ENCODE assay signal across 23 cellular contexts in genomic region chr6:162100091-162100490, GRCh38.
DNase-seq lines count a peak whose midpoint lies in the region; ATAC-seq and TF ChIP-seq lines count a peak whose summit lies in the region.
"Had no signal": no experiment of that assay in that cellular context is flagged by ENCODE, and none has a peak within 500 bp of the region (broad histone marks: within the 10 kb centered on the region; RNA-seq: fewer than 3 reads in every experiment).

No MANE protein-coding gene starts in this region.

- no peak for TF ChIP-seq CTCF in colonic mucosa (IDR thresholded peaks at IDR 0.05)

- no peaks in the 10 kb centered on the region for H3K4me1 ChIP-seq in colonic mucosa
- H3K4me1 ChIP-seq: BE2C had no signal

- H3K27me3 Mint-ChIP-seq in activated naive CD4-positive, alpha-beta T cell treated with anti-CD3 and anti-CD28 coated beads, Interleukin-2, amount 50 U/mL, for 24 hours, result no peaks in the 10 kb centered on the region
- H3K27me3 Mint-ChIP-seq in activated naive CD8-positive, alpha-beta T cell treated with anti-CD3 and anti-CD28 coated beads, Interleukin-2, amount 50 U/mL, for 24 hours, result no peaks in the 10 kb centered on the region
- H3K27me3 Mint-ChIP-seq in stimulated activated naive CD8-positive, alpha-beta T cell treated with anti-CD3 and anti-CD28 coated beads, Interleukin-15, amount 100 ng/mL, for 72 hours, result no peaks in the 10 kb centered on the region
- H3K27me3 Mint-ChIP-seq: activated naive CD8-positive, alpha-beta T cell; stimulated activated naive B cell treated with anti-CD40 and anti-IgM and Interleukin-4, amounts not matched to agents 10 μg/mL and 1 μg/mL and 100 μg/mL, for 72 hours had no signal

- H3K27ac ChIP-seq in colonic mucosa, result no peak overlapping the region
- H3K27ac ChIP-seq: PC-9, thoracic aorta had no signal

- H3K4me3 ChIP-seq in colonic mucosa, result no peak overlapping the region
- H3K4me3 ChIP-seq: heart right ventricle, lung, PC-9, thoracic aorta had no signal

- H3K4me3 Mint-ChIP-seq in activated naive CD4-positive, alpha-beta T cell treated with anti-CD3 and anti-CD28 coated beads, Interleukin-2, amount 50 U/mL, for 24 hours, result no peak overlapping the region
- H3K4me3 Mint-ChIP-seq in activated naive CD8-positive, alpha-beta T cell treated with anti-CD3 and anti-CD28 coated beads, Interleukin-2, amount 50 U/mL, for 24 hours, result no peak overlapping the region
- H3K4me3 Mint-ChIP-seq in stimulated activated naive CD8-positive, alpha-beta T cell treated with anti-CD3 and anti-CD28 coated beads, Interleukin-15, amount 100 ng/mL, for 72 hours, result no peak overlapping the region
- H3K4me3 Mint-ChIP-seq: activated naive CD8-positive, alpha-beta T cell; neural crest cell; stimulated activated naive B cell treated with anti-CD40 and anti-IgM and Interleukin-4, amounts not matched to agents 10 μg/mL and 1 μg/mL and 100 μg/mL, for 72 hours had no signal

- H3K27me3 ChIP-seq in colonic mucosa, result no peaks in the 10 kb centered on the region
- H3K27me3 ChIP-seq: BE2C, heart right ventricle had no signal

- H3K9me3 ChIP-seq in colonic mucosa, result no peaks in the 10 kb centered on the region
- H3K9me3 ChIP-seq: BE2C, heart right ventricle, thoracic aorta had no signal

- H3K27ac Mint-ChIP-seq in activated naive CD4-positive, alpha-beta T cell treated with anti-CD3 and anti-CD28 coated beads, Interleukin-2, amount 50 U/mL, for 24 hours, result peak overlapping the region; percentile 8
- H3K27ac Mint-ChIP-seq in activated naive CD8-positive, alpha-beta T cell treated with anti-CD3 and anti-CD28 coated beads, Interleukin-2, amount 50 U/mL, for 24 hours, result peak overlapping the region; percentile 71
- H3K27ac Mint-ChIP-seq in stimulated activated naive CD8-positive, alpha-beta T cell treated with anti-CD3 and anti-CD28 coated beads, Interleukin-15, amount 100 ng/mL, for 72 hours, result peak overlapping the region; percentile 75 to 89
- H3K27ac Mint-ChIP-seq: activated naive CD8-positive, alpha-beta T cell; stimulated activated naive B cell treated with anti-CD40 and anti-IgM and Interleukin-4, amounts not matched to agents 10 μg/mL and 1 μg/mL and 100 μg/mL, for 72 hours had no signal

- no peak for DNase-seq in activated naive CD4-positive, alpha-beta T cell treated with anti-CD3 and anti-CD28 coated beads, Interleukin-2, amount 50 U/mL, for 16 hours
- no peak for DNase-seq in activated naive CD8-positive, alpha-beta T cell treated with anti-CD3 and anti-CD28 coated beads, Interleukin-2, amount 50 U/mL, for 24 hours
- DNase-seq in iris pigment epithelial cell (ENCODE audit: low read depth) (peak; percentile 26), AG08395 (ENCODE audit: low spot score) (no peak), colonic mucosa (no peak)
- no peak for DNase-seq in stimulated activated naive CD8-positive, alpha-beta T cell treated with anti-CD3 and anti-CD28 coated beads, Interleukin-15, amount 100 ng/mL, for 72 hours
- DNase-seq: BE2C; effector CD4-positive, alpha-beta T cell; GDM1; H7; heart right ventricle; NCI-H1092; NCI-H1694 treated with DMSO at 0.1 percent for 48 hours; NCI-H510A; PC-9; SHP77; stimulated activated naive B cell treated with anti-CD40 and anti-IgM and Interleukin-4, amounts not matched to agents 10 μg/mL and 1 μg/mL and 100 μg/mL, for 72 hours had no signal

- no peak overlapping the region for H3K9ac ChIP-seq in colonic mucosa (ENCODE audit: low read depth in 2 of 2, low read length in 2 of 2)

- peaks cover 6% of the 10 kb centered on the region for H3K36me3 Mint-ChIP-seq in activated naive CD4-positive, alpha-beta T cell treated with anti-CD3 and anti-CD28 coated beads, Interleukin-2, amount 50 U/mL, for 24 hours
- H3K36me3 Mint-ChIP-seq in activated naive CD8-positive, alpha-beta T cell treated with anti-CD3 and anti-CD28 coated beads, Interleukin-2, amount 50 U/mL, for 24 hours (ENCODE audit: low read depth), result peaks cover 1% of the 10 kb centered on the region
- H3K36me3 Mint-ChIP-seq: stimulated activated naive B cell treated with anti-CD40 and anti-IgM and Interleukin-4, amounts not matched to agents 10 μg/mL and 1 μg/mL and 100 μg/mL, for 72 hours had no signal

- peaks cover 9% of the 10 kb centered on the region for H3K9me3 Mint-ChIP-seq in activated naive CD4-positive, alpha-beta T cell treated with anti-CD3 and anti-CD28 coated beads, Interleukin-2, amount 50 U/mL, for 24 hours
- H3K9me3 Mint-ChIP-seq in activated naive CD8-positive, alpha-beta T cell treated with anti-CD3 and anti-CD28 coated beads, Interleukin-2, amount 50 U/mL, for 24 hours, result peaks cover 23% of the 10 kb centered on the region
- H3K9me3 Mint-ChIP-seq in stimulated activated naive CD8-positive, alpha-beta T cell treated with anti-CD3 and anti-CD28 coated beads, Interleukin-15, amount 100 ng/mL, for 72 hours, result peaks cover 14 to 25% of the 10 kb centered on the region in 2 donors

- intact Hi-C loops in colonic mucosa (cut with DNase I), result no loop called here

- H3K4me1 Mint-ChIP-seq in activated naive CD4-positive, alpha-beta T cell treated with anti-CD3 and anti-CD28 coated beads, Interleukin-2, amount 50 U/mL, for 24 hours, result peaks cover 4% of the 10 kb centered on the region
- peaks cover 8% of the 10 kb centered on the region for H3K4me1 Mint-ChIP-seq in activated naive CD8-positive, alpha-beta T cell treated with anti-CD3 and anti-CD28 coated beads, Interleukin-2, amount 50 U/mL, for 24 hours
- H3K4me1 Mint-ChIP-seq in stimulated activated naive CD8-positive, alpha-beta T cell treated with anti-CD3 and anti-CD28 coated beads, Interleukin-15, amount 100 ng/mL, for 72 hours, result peaks cover 12% of the 10 kb centered on the region
- H3K4me1 Mint-ChIP-seq: stimulated activated naive B cell treated with anti-CD40 and anti-IgM and Interleukin-4, amounts not matched to agents 10 μg/mL and 1 μg/mL and 100 μg/mL, for 72 hours had no signal

- no peaks in the 10 kb centered on the region for H3K36me3 ChIP-seq in colonic mucosa
- H3K36me3 ChIP-seq: BE2C, heart right ventricle, thoracic aorta had no signal

- ATAC-seq in activated naive CD8-positive, alpha-beta T cell treated with anti-CD3 and anti-CD28 coated beads, Interleukin-2, amount 50 U/mL, for 24 hours, result no peak
- ATAC-seq in stimulated activated naive CD8-positive, alpha-beta T cell treated with anti-CD3 and anti-CD28 coated beads, Interleukin-15, amount 100 ng/mL, for 72 hours, result no peak
- no peak for ATAC-seq in GM19328 (IDR thresholded peaks at IDR 0.05; ENCODE audit: unreplicated experiment)
- ATAC-seq: stimulated activated naive B cell treated with anti-CD40 and anti-IgM and Interleukin-4, amounts not matched to agents 10 μg/mL and 1 μg/mL and 100 μg/mL, for 72 hours had no signal

Comparison
In these comparisons a context has a peak if more than half of its experiments do, and no peak if none do; other contexts are left out.
1. H3K27ac Mint-ChIP-seq: peak in every context shown above with its lines; median percentile 82 in stimulated activated naive CD8-positive, alpha-beta T cell treated with anti-CD3 and anti-CD28 coated beads, Interleukin-15, amount 100 ng/mL, for 72 hours; 71 in activated naive CD8-positive, alpha-beta T cell treated with anti-CD3 and anti-CD28 coated beads, Interleukin-2, amount 50 U/mL, for 24 hours; 8 in activated naive CD4-positive, alpha-beta T cell treated with anti-CD3 and anti-CD28 coated beads, Interleukin-2, amount 50 U/mL, for 24 hours.